Comparison of ENCODE assay signal across 23 cellular contexts in the genomic region with DNA sequence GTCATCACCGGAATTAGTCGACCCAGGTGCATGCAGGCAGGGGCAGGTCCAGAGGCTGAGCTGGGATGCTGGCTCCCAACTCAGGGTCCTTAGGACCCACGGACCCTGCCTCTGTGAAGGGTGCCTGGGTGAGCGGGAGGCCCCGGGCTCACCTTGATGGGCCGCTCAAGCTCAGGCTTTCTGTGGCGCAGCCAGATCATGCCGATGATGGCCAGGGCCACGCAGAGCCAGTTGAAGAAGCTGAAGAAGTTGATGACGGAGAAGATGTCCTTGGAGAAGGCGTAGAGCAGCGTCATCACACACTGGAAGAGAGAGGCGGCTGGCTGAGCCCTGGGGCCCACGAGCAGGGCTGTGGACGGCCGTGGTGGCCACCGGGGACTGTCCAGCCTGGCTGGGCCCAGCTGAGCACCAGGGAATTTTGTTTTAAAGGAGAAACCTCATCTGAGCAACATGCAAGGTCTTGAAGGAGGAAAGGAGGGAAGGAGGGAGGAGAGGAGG. TPM values are rescaled to one million over a fixed set of nuclear protein-coding genes. Genes with fewer than 3 reads are reported as not detected.
A peak's percentile ranks its signal among the peaks of the same experiment; 100 is the strongest.
DNase-seq lines count a peak whose midpoint lies in the region; ATAC-seq and TF ChIP-seq lines count a peak whose summit lies in the region.
"Had no signal": no experiment of that assay in that cellular context is flagged by ENCODE, and none has a peak within 500 bp of the region (broad histone marks: within the 10 kb centered on the region; RNA-seq: fewer than 3 reads in every experiment).

No MANE protein-coding gene starts in this region.

- no peaks in the 10 kb centered on the region for H3K4me1 Mint-ChIP-seq in activated CD4-positive, alpha-beta memory T cell treated with anti-CD3 and anti-CD28 coated beads for 36 hours (ENCODE audit: low read depth)
- peaks cover 2% of the 10 kb centered on the region for H3K4me1 Mint-ChIP-seq in activated CD4-positive, alpha-beta memory T cell treated with anti-CD3 and anti-CD28 coated beads, Interleukin-2, amount 10 ng/mL, durations not matched to agents 7 days and 5 days
- no peaks in the 10 kb centered on the region for H3K4me1 Mint-ChIP-seq in activated T-helper 1 cell treated with anti-CD3 and anti-CD28 coated beads, Interleukin-12 subunit alpha, Interleukin-12 subunit beta, Interleukin-2, Interleukin-4 antibody, amounts not matched to agents 30 ng/mL and 10 ng/mL and 1 ng/mL, durations not matched to agents 14 hours and 24 hours and 36 hours (ENCODE audit: low read depth)
- H3K4me1 Mint-ChIP-seq in osteocyte (ENCODE audit: unreplicated experiment), result peaks cover 55% of the 10 kb centered on the region

- DNase-seq in activated CD4-positive, alpha-beta memory T cell treated with anti-CD3 and anti-CD28 coated beads for 36 hours, result no peak
- no peak for DNase-seq in activated CD4-positive, alpha-beta memory T cell treated with anti-CD3 and anti-CD28 coated beads, Interleukin-2, amount 10 ng/mL, durations not matched to agents 7 days and 5 days
- DNase-seq in activated T-helper 1 cell treated with anti-CD3 and anti-CD28 coated beads, Interleukin-12 subunit alpha, Interleukin-12 subunit beta, Interleukin-2, Interleukin-4 antibody, amounts not matched to agents 30 ng/mL and 10 ng/mL and 1 ng/mL, durations not matched to agents 14 hours and 24 hours and 36 hours (ENCODE audit: low spot score), result no peak
- DNase-seq in Right ventricle myocardium superior (no peak), osteocyte (ENCODE audit: extremely low spot score, unreplicated experiment) (no peak), tibial artery (no peak), NCI-H1417 (lab: John Stamatoyannopoulos, UW) (no peak)
- DNase-seq: 8988T; activated CD4-positive, alpha-beta T cell treated with anti-CD3 and anti-CD28 coated beads for 1 hour; activated gamma-delta T cell; amniotic stem cell; COR-L47; DMS79 treated with DMSO at 0.1 percent for 48 hours; islet precursor cell; NCI-H2029; NCI-H2227 treated with DMSO at 0.1 percent for 48 hours; NCI-H82; OCI-M1; SIG-M5; small intestine; stimulated activated naive B cell treated with anti-CD40 and anti-IgM and Interleukin-4, amounts not matched to agents 10 μg/mL and 1 μg/mL and 100 μg/mL, for 72 hours had no signal

- no peak overlapping the region for H3K4me3 Mint-ChIP-seq in activated CD4-positive, alpha-beta memory T cell treated with anti-CD3 and anti-CD28 coated beads for 36 hours
- no peak overlapping the region for H3K4me3 Mint-ChIP-seq in activated CD4-positive, alpha-beta memory T cell treated with anti-CD3 and anti-CD28 coated beads, Interleukin-2, amount 10 ng/mL, durations not matched to agents 7 days and 5 days
- no peak overlapping the region for H3K4me3 Mint-ChIP-seq in activated T-helper 1 cell treated with anti-CD3 and anti-CD28 coated beads, Interleukin-12 subunit alpha, Interleukin-12 subunit beta, Interleukin-2, Interleukin-4 antibody, amounts not matched to agents 30 ng/mL and 10 ng/mL and 1 ng/mL, durations not matched to agents 14 hours and 24 hours and 36 hours
- peak overlapping the region; percentile 55 for H3K4me3 Mint-ChIP-seq in osteocyte (ENCODE audit: unreplicated experiment)
- H3K4me3 Mint-ChIP-seq: stimulated activated naive B cell treated with anti-CD40 and anti-IgM and Interleukin-4, amounts not matched to agents 10 μg/mL and 1 μg/mL and 100 μg/mL, for 72 hours had no signal

- POLR2A ChIA-PET in activated CD4-positive, alpha-beta memory T cell treated with anti-CD3 and anti-CD28 coated beads for 36 hours (lab: Charles Lee), result interaction anchor here (0.7 to 1.4 kb wide), 4 partner anchors 9 to 57 kb away, joined by 3 read pairs; no protein-coding TSS in a partner anchor
- POLR2A ChIA-PET in activated CD4-positive, alpha-beta memory T cell treated with anti-CD3 and anti-CD28 coated beads, Interleukin-2, amount 10 ng/mL, durations not matched to agents 7 days and 5 days (lab: Charles Lee), result interaction anchor here (1.0 to 1.5 kb wide), 3 partner anchors 9 to 57 kb away, joined by 3 to 5 read pairs (median 5); no protein-coding TSS in a partner anchor

- H3K9me3 Mint-ChIP-seq in activated CD4-positive, alpha-beta memory T cell treated with anti-CD3 and anti-CD28 coated beads for 36 hours, result no peaks in the 10 kb centered on the region
- no peaks in the 10 kb centered on the region for H3K9me3 Mint-ChIP-seq in activated CD4-positive, alpha-beta memory T cell treated with anti-CD3 and anti-CD28 coated beads, Interleukin-2, amount 10 ng/mL, durations not matched to agents 7 days and 5 days
- no peaks in the 10 kb centered on the region for H3K9me3 Mint-ChIP-seq in activated T-helper 1 cell treated with anti-CD3 and anti-CD28 coated beads, Interleukin-12 subunit alpha, Interleukin-12 subunit beta, Interleukin-2, Interleukin-4 antibody, amounts not matched to agents 30 ng/mL and 10 ng/mL and 1 ng/mL, durations not matched to agents 14 hours and 24 hours and 36 hours
- no peaks in the 10 kb centered on the region for H3K9me3 Mint-ChIP-seq in osteocyte (ENCODE audit: unreplicated experiment)
- H3K9me3 Mint-ChIP-seq: stimulated activated naive B cell treated with anti-CD40 and anti-IgM and Interleukin-4, amounts not matched to agents 10 μg/mL and 1 μg/mL and 100 μg/mL, for 72 hours had no signal

- no peak overlapping the region for H3K27ac ChIP-seq in tibial artery

- CTCF ChIA-PET in activated CD4-positive, alpha-beta memory T cell treated with anti-CD3 and anti-CD28 coated beads for 36 hours (lab: Charles Lee), result interaction anchor here (1.6 to 3.7 kb wide), 3 partner anchors 10 to 57 kb away, joined by 7 to 22 read pairs (median 11); no protein-coding TSS in a partner anchor
- CTCF ChIA-PET in activated CD4-positive, alpha-beta memory T cell treated with anti-CD3 and anti-CD28 coated beads, Interleukin-2, amount 10 ng/mL, durations not matched to agents 7 days and 5 days (lab: Charles Lee), result interaction anchor here (1.4 kb wide), 1 partner anchor 13 kb away, joined by 7 read pairs; no protein-coding TSS in a partner anchor

- peak; percentile 40 for ATAC-seq in Right ventricle myocardium superior (ENCODE audit: poor library complexity)
- ATAC-seq in GM18909 (IDR thresholded peaks at IDR 0.05; ENCODE audit: poor library complexity, unreplicated experiment), result no peak
- ATAC-seq: stimulated activated naive B cell treated with anti-CD40 and anti-IgM and Interleukin-4, amounts not matched to agents 10 μg/mL and 1 μg/mL and 100 μg/mL, for 72 hours had no signal

- intact Hi-C loops in activated CD4-positive, alpha-beta memory T cell treated with anti-CD3 and anti-CD28 coated beads for 36 hours (cut with micrococcal nuclease), result no loop called here
- intact Hi-C loops in activated T-helper 1 cell treated with anti-CD3 and anti-CD28 coated beads, Interleukin-12 subunit alpha, Interleukin-12 subunit beta, Interleukin-2, Interleukin-4 antibody, amounts not matched to agents 30 ng/mL and 10 ng/mL and 1 ng/mL, durations not matched to agents 14 hours and 24 hours and 36 hours (cut with micrococcal nuclease), result no loop called here
- intact Hi-C loops in Right ventricle myocardium superior (cut with DNase I), result no loop called here
- intact Hi-C loops in tibial artery (cut with DNase I; ENCODE audit: low total_unique reads), result no loop called here

- no peaks in the 10 kb centered on the region for H3K9me3 ChIP-seq in tibial artery
- H3K9me3 ChIP-seq: BE2C had no signal

- TF ChIP-seq CTCF in osteocyte (IDR thresholded peaks at IDR 0.05) (no peak), tibial artery (IDR thresholded peaks at IDR 0.05) (no peak)

- no peak overlapping the region for H3K4me3 ChIP-seq in tibial artery

- H3K27me3 ChIP-seq in tibial artery, result no peaks in the 10 kb centered on the region
- H3K27me3 ChIP-seq: BE2C had no signal

- H3K4me1 ChIP-seq in tibial artery, result no peaks in the 10 kb centered on the region

- no peaks in the 10 kb centered on the region for H3K27me3 Mint-ChIP-seq in activated CD4-positive, alpha-beta memory T cell treated with anti-CD3 and anti-CD28 coated beads for 36 hours
- H3K27me3 Mint-ChIP-seq in activated CD4-positive, alpha-beta memory T cell treated with anti-CD3 and anti-CD28 coated beads, Interleukin-2, amount 10 ng/mL, durations not matched to agents 7 days and 5 days, result no peaks in the 10 kb centered on the region
- H3K27me3 Mint-ChIP-seq in activated T-helper 1 cell treated with anti-CD3 and anti-CD28 coated beads, Interleukin-12 subunit alpha, Interleukin-12 subunit beta, Interleukin-2, Interleukin-4 antibody, amounts not matched to agents 30 ng/mL and 10 ng/mL and 1 ng/mL, durations not matched to agents 14 hours and 24 hours and 36 hours (ENCODE audit: insufficient read depth), result no peaks in the 10 kb centered on the region
- no peaks in the 10 kb centered on the region for H3K27me3 Mint-ChIP-seq in osteocyte (ENCODE audit: unreplicated experiment)
- H3K27me3 Mint-ChIP-seq: stimulated activated naive B cell treated with anti-CD40 and anti-IgM and Interleukin-4, amounts not matched to agents 10 μg/mL and 1 μg/mL and 100 μg/mL, for 72 hours had no signal

- H3K36me3 ChIP-seq in tibial artery, result peaks cover 0 to 71% (median 7%) of the 10 kb centered on the region in 3 donors

- H3K27ac Mint-ChIP-seq in activated CD4-positive, alpha-beta memory T cell treated with anti-CD3 and anti-CD28 coated beads for 36 hours, result peak overlapping the region; percentile 38
- H3K27ac Mint-ChIP-seq in activated CD4-positive, alpha-beta memory T cell treated with anti-CD3 and anti-CD28 coated beads, Interleukin-2, amount 10 ng/mL, durations not matched to agents 7 days and 5 days, result no peak overlapping the region
- H3K27ac Mint-ChIP-seq in activated T-helper 1 cell treated with anti-CD3 and anti-CD28 coated beads, Interleukin-12 subunit alpha, Interleukin-12 subunit beta, Interleukin-2, Interleukin-4 antibody, amounts not matched to agents 30 ng/mL and 10 ng/mL and 1 ng/mL, durations not matched to agents 14 hours and 24 hours and 36 hours, result peak overlapping the region; percentile 44
- peak overlapping the region; percentile 93 for H3K27ac Mint-ChIP-seq in osteocyte (ENCODE audit: unreplicated experiment)
- H3K27ac Mint-ChIP-seq: stimulated activated naive B cell treated with anti-CD40 and anti-IgM and Interleukin-4, amounts not matched to agents 10 μg/mL and 1 μg/mL and 100 μg/mL, for 72 hours had no signal

- peaks cover 56% of the 10 kb centered on the region for H3K36me3 Mint-ChIP-seq in activated CD4-positive, alpha-beta memory T cell treated with anti-CD3 and anti-CD28 coated beads for 36 hours
- H3K36me3 Mint-ChIP-seq in activated CD4-positive, alpha-beta memory T cell treated with anti-CD3 and anti-CD28 coated beads, Interleukin-2, amount 10 ng/mL, durations not matched to agents 7 days and 5 days (ENCODE audit: low read depth), result peaks cover 66% of the 10 kb centered on the region
- peaks cover 22% of the 10 kb centered on the region for H3K36me3 Mint-ChIP-seq in activated T-helper 1 cell treated with anti-CD3 and anti-CD28 coated beads, Interleukin-12 subunit alpha, Interleukin-12 subunit beta, Interleukin-2, Interleukin-4 antibody, amounts not matched to agents 30 ng/mL and 10 ng/mL and 1 ng/mL, durations not matched to agents 14 hours and 24 hours and 36 hours (ENCODE audit: low read depth)
- H3K36me3 Mint-ChIP-seq in osteocyte (ENCODE audit: unreplicated experiment), result peaks cover 26% of the 10 kb centered on the region

RNA-seq across cellular contexts. Expression of a gene that starts 32.9 kb away (rescaled TPM):
- 100 to 1,000 TPM; 262 TPM for total RNA-seq in activated CD4-positive, alpha-beta memory T cell treated with anti-CD3 and anti-CD28 coated beads for 36 hours
- 100 to 1,000 TPM; 178 to 187 TPM for total RNA-seq in activated CD4-positive, alpha-beta memory T cell treated with anti-CD3 and anti-CD28 coated beads, Interleukin-2, amount 10 ng/mL, durations not matched to agents 7 days and 5 days
- total RNA-seq in activated T-helper 1 cell treated with anti-CD3 and anti-CD28 coated beads, Interleukin-12 subunit alpha, Interleukin-12 subunit beta, Interleukin-2, Interleukin-4 antibody, amounts not matched to agents 30 ng/mL and 10 ng/mL and 1 ng/mL, durations not matched to agents 14 hours and 24 hours and 36 hours, result 466 and 469 TPM in 2 replicates
- total RNA-seq in Right ventricle myocardium superior (3.9 TPM), osteocyte (127 and 133 TPM in 2 replicates)

Comparison
In these comparisons a context has a peak if more than half of its experiments do, and no peak if none do; other contexts are left out.
1. RNA of a gene that starts 32.9 kb away (total RNA-seq): 466 to 469 TPM in activated T-helper 1 cell treated with anti-CD3 and anti-CD28 coated beads, Interleukin-12 subunit alpha, Interleukin-12 subunit beta, Interleukin-2, Interleukin-4 antibody, amounts not matched to agents 30 ng/mL and 10 ng/mL and 1 ng/mL, durations not matched to agents 14 hours and 24 hours and 36 hours, 262 TPM in activated CD4-positive, alpha-beta memory T cell treated with anti-CD3 and anti-CD28 coated beads for 36 hours, 178 to 187 TPM in activated CD4-positive, alpha-beta memory T cell treated with anti-CD3 and anti-CD28 coated beads, Interleukin-2, amount 10 ng/mL, durations not matched to agents 7 days and 5 days and 127 to 133 TPM in osteocyte; 3.9 TPM in Right ventricle myocardium superior (single experiment); every median in the first group is over 10 times any median in the second.